ENCODE assay signal across 8 cellular contexts in the genomic region with DNA sequence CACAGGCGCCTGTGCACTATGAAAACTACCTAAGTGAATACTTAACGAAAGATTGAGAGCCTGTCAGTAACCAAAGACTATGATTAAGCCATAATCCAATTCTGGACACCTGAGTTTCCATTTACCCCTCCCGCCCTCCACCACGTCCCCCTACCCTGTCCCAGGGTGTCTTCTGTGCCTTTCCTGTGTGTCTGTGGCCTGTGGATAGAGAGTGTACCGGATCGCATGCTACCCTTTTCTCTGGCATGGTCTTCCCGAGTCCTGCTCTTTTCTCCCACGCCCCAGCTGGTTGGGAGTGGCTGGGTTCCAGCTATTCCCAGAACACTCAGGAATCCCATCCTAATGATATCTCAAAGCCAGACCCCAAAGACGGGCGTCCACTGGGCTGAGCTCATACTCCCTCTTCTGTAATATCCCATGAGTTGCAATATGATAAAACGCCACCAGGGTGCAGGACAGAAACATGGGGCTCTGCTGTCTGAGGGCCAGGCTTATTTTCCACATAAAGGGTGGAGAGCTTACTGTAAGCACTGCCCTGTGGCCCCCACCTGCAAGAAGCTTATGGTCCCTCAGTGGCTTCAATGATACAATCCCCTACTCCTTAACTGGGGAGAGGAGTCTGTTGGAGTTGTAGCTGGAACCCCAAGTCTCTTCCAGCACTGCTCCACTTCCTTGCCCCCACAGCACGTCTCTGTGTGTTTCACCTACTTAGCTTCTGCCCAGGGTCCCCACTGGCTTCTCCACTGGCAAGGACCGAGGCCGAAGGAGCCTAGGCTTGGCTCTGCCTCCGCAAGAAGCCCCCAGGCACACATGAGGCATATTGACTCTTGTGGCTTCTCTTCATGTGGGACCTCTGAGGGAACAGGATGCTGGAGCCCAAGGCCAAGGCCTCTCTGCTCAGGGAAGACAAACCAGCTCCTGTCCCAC. TPM values are rescaled to one million over a fixed set of nuclear protein-coding genes. Genes with fewer than 3 reads are reported as not detected.
DNase-seq lines count a peak whose midpoint lies in the region; ATAC-seq, FAIRE-seq and TF ChIP-seq lines count a peak whose summit lies in the region.

No MANE protein-coding gene starts in this region.

- H3K4me1 ChIP-seq in lower lobe of right lung (peaks cover 19% of the 10 kb centered on the region), thyroid gland (peaks cover 11 to 14% of the 10 kb centered on the region in 2 donors)

- peak; percentile 7 for DNase-seq in DMS79 (lab: John Stamatoyannopoulos, UW)
- peak; percentile 82 for DNase-seq in H54 (ENCODE audit: insufficient read length, low spot score)
- DNase-seq in NCI-H1105 treated with DMSO at 0.1 percent for 48 hours (lab: John Stamatoyannopoulos, UW), result peak; percentile 15
- DNase-seq in T-helper 2 cell treated with Interferon-gamma antibody and Interleukin-4, amounts not matched to agents 5 μg/mL and 100 μg/mL, for 36 hours (ENCODE audit: low spot score), result peak; percentile 28
- peak; percentile 79 for DNase-seq in choroid plexus epithelial cell (ENCODE audit: low read depth)
- no peak for DNase-seq in lower lobe of right lung
- DNase-seq in thyroid gland, result peak; percentile 15 to 17

- no peak overlapping the region for H3K27ac ChIP-seq in lower lobe of right lung
- H3K27ac ChIP-seq in thyroid gland, result no peak overlapping the region

- WGBS in thyroid gland, 2 donors, result 55 to 57% methylated on average over 14 to 15 of the region's 15 CpGs

- peaks cover 66% of the 10 kb centered on the region for H3K27me3 Mint-ChIP-seq in T-helper 2 cell treated with Interferon-gamma antibody and Interleukin-4, amounts not matched to agents 5 μg/mL and 100 μg/mL, for 36 hours (ENCODE audit: low read depth)

- H3K9me3 Mint-ChIP-seq in T-helper 2 cell treated with Interferon-gamma antibody and Interleukin-4, amounts not matched to agents 5 μg/mL and 100 μg/mL, for 36 hours, result no peaks in the 10 kb centered on the region

- ATAC-seq in lower lobe of right lung, result peak; percentile 67 to 70
- ATAC-seq in GM19467 (IDR thresholded peaks at IDR 0.05; ENCODE audit: unreplicated experiment), result no peak

- H3K36me3 ChIP-seq in lower lobe of right lung (no peaks in the 10 kb centered on the region), thyroid gland (no peaks in the 10 kb centered on the region)

- H3K27ac Mint-ChIP-seq in T-helper 2 cell treated with Interferon-gamma antibody and Interleukin-4, amounts not matched to agents 5 μg/mL and 100 μg/mL, for 36 hours, result no peak overlapping the region

- no peak overlapping the region for H3K4me3 ChIP-seq in choroid plexus epithelial cell (ENCODE audit: low read depth, low read length)
- no peak overlapping the region for H3K4me3 ChIP-seq in lower lobe of right lung
- no peak overlapping the region for H3K4me3 ChIP-seq in thyroid gland (replicated peaks in 1 of 3)

- peaks cover 15% of the 10 kb centered on the region for H3K27me3 ChIP-seq in lower lobe of right lung (ENCODE audit: low read depth)
- peaks cover 15% of the 10 kb centered on the region for H3K27me3 ChIP-seq in thyroid gland

- H3K9me3 ChIP-seq in lower lobe of right lung (no peaks in the 10 kb centered on the region), thyroid gland (no peaks in the 10 kb centered on the region)

- no peaks in the 10 kb centered on the region for H3K36me3 Mint-ChIP-seq in T-helper 2 cell treated with Interferon-gamma antibody and Interleukin-4, amounts not matched to agents 5 μg/mL and 100 μg/mL, for 36 hours (ENCODE audit: low read depth)

- TF ChIP-seq CTCF in choroid plexus epithelial cell (conservative IDR thresholded peaks at IDR 0.05; ENCODE audit: low read depth, low read length) (peak; percentile 81), lower lobe of right lung (IDR thresholded peaks at IDR 0.05) (peak; percentile 72), thyroid gland (IDR thresholded peaks at IDR 0.05) (peak; percentile 19 to 69 (median 44))

- TF ChIP-seq POLR2A in H54 (IDR thresholded peaks at IDR 0.05; ENCODE audit: low read depth, low read length) (no peak), thyroid gland (IDR thresholded peaks at IDR 0.05) (no peak)

- intact Hi-C loops in lower lobe of right lung (cut with DNase I), result no loop called here
- intact Hi-C loops in thyroid gland (cut with DNase I), result no loop called here

- no peak overlapping the region for H3K4me3 Mint-ChIP-seq in T-helper 2 cell treated with Interferon-gamma antibody and Interleukin-4, amounts not matched to agents 5 μg/mL and 100 μg/mL, for 36 hours

- no peak for FAIRE-seq in H54 (lab: Jason Lieb, UNC)

- peaks cover 13% of the 10 kb centered on the region for H3K4me1 Mint-ChIP-seq in T-helper 2 cell treated with Interferon-gamma antibody and Interleukin-4, amounts not matched to agents 5 μg/mL and 100 μg/mL, for 36 hours (ENCODE audit: low read depth)

RNA-seq across cellular contexts. Expression of gene ALX3, which starts 17.6 kb away (rescaled TPM):
- total RNA-seq in lower lobe of right lung (not detected), thyroid gland (not detected)

RNA-seq across cellular contexts. Expression of gene UBL4B, which starts 24.2 kb away (rescaled TPM):
- not detected for total RNA-seq in lower lobe of right lung
- under 1 TPM in 1 of 4 donors, not detected in 3; 0.27 TPM for total RNA-seq in thyroid gland

RNA-seq across cellular contexts. Expression of gene STRIP1, which starts 53.7 kb away (rescaled TPM):
- total RNA-seq in lower lobe of right lung (36.5 TPM), thyroid gland (10 to 100 TPM; 36.2 to 63.4 (median 45.2) TPM)
